In the genomic region with DNA sequence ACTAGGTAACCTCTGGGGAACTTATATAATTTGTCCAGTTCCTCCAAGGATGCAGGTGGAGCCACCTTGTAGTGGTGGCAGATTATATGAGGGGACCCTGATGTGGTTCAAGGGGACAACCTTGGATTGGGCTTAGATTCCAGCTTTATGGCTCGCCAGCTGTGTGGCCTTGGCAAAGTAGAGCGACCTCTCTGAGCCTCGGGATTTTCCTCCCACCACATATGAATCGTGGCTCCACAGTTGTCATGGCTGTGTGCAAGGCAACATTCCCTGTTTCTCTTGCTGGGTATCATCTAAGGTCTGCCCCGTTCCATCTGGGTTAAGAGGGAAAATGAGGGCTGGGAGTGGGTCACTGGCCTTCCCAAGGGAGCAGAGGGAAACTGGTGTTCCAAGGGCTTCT, we compare ENCODE assay signal across 22 cellular contexts.
DNase-seq lines count a peak whose midpoint lies in the region; ATAC-seq, FAIRE-seq and TF ChIP-seq lines count a peak whose summit lies in the region.
"Had no signal": no experiment of that assay in that cellular context is flagged by ENCODE, and none has a peak within 500 bp of the region (broad histone marks: within the 10 kb centered on the region; RNA-seq: fewer than 3 reads in every experiment).

No MANE protein-coding gene starts in this region.

- FAIRE-seq in A549 (lab: Jason Lieb, UNC): no peak
- FAIRE-seq: endothelial cell of umbilical vein had no signal

- no peak for TF ChIP-seq EP300 in A549 (IDR thresholded peaks at IDR 0.05)

- CTCF ChIA-PET in A549 (lab: Yijun Ruan, JAX) (no interaction called here), HEK293T (lab: Yijun Ruan, JAX) (no interaction called here)
- CTCF ChIA-PET in activated CD8-positive, alpha-beta T cell treated with anti-CD3 and anti-CD28 coated beads for 36 hours (lab: Charles Lee): interaction anchor here (1.8 kb wide), 1 partner anchor 12 kb away, joined by 7 read pairs; no protein-coding TSS in a partner anchor

- no peak for TF ChIP-seq POLR2A in A549 (IDR thresholded peaks at IDR 0.05; ENCODE audit: low read length)

- no peaks in the 10 kb centered on the region for H3K9me3 ChIP-seq in A549
- H3K9me3 ChIP-seq in BLaER1 treated with 17β-estradiol and CSF1 and Interleukin-3, amounts not matched to agents 10 nM and 100 nM (replicated peaks in 1 of 11): no peaks in the 10 kb centered on the region
- H3K9me3 ChIP-seq: sigmoid colon, uterus had no signal

- no peaks in the 10 kb centered on the region for H3K27me3 Mint-ChIP-seq in activated CD8-positive, alpha-beta T cell treated with anti-CD3 and anti-CD28 coated beads for 36 hours
- H3K27me3 Mint-ChIP-seq in memory B cell: no peaks in the 10 kb centered on the region

- H3K27ac ChIP-seq in A549: no peak overlapping the region
- H3K27ac ChIP-seq in BLaER1 treated with 17β-estradiol and CSF1 and Interleukin-3, amounts not matched to agents 10 nM and 100 nM: no peak overlapping the region
- H3K27ac ChIP-seq: cardiac muscle cell, sigmoid colon, uterus had no signal

- peaks cover 0 to 95% (median 33%) of the 10 kb centered on the region in 11 experiments; a peak in 16 of 22 replicates for H4K20me1 ChIP-seq in BLaER1 treated with 17β-estradiol and CSF1 and Interleukin-3, amounts not matched to agents 10 nM and 100 nM

- H3K4me3 ChIP-seq in A549: no peak overlapping the region
- no peak overlapping the region for H3K4me3 ChIP-seq in BLaER1 treated with 17β-estradiol and CSF1 and Interleukin-3, amounts not matched to agents 10 nM and 100 nM
- H3K4me3 ChIP-seq: cardiac muscle cell, sigmoid colon, uterus had no signal

- H3K27ac Mint-ChIP-seq in activated CD8-positive, alpha-beta T cell treated with anti-CD3 and anti-CD28 coated beads for 36 hours: peak overlapping the region; percentile 97
- H3K27ac Mint-ChIP-seq in memory B cell: peak overlapping the region; percentile 93
- H3K27ac Mint-ChIP-seq: nephron progenitor cell had no signal

- no peak overlapping the region for H3K4me2 ChIP-seq in A549
- peak overlapping the region in 10 of 11 experiments; percentile 88 to 100 (median 98); a peak in 19 of 22 replicates for H3K4me2 ChIP-seq in BLaER1 treated with 17β-estradiol and CSF1 and Interleukin-3, amounts not matched to agents 10 nM and 100 nM

- H3K4me1 Mint-ChIP-seq in activated CD8-positive, alpha-beta T cell treated with anti-CD3 and anti-CD28 coated beads for 36 hours (ENCODE audit: low read depth): peaks cover 85% of the 10 kb centered on the region
- H3K4me1 Mint-ChIP-seq in memory B cell: peaks cover 54% of the 10 kb centered on the region

- no peak for ATAC-seq in A549
- no peak for ATAC-seq in activated CD8-positive, alpha-beta T cell treated with anti-CD3 and anti-CD28 coated beads for 36 hours
- ATAC-seq in memory B cell (ENCODE audit: low read depth): no peak
- no peak for ATAC-seq in GM21825 (IDR thresholded peaks at IDR 0.05; ENCODE audit: unreplicated experiment)
- ATAC-seq in GM21619 (IDR thresholded peaks at IDR 0.05; ENCODE audit: unreplicated experiment): no peak
- ATAC-seq: HCT116 had no signal

- TF ChIP-seq CTCF in A549 (IDR thresholded peaks at IDR 0.05): no peak
- no peak for TF ChIP-seq CTCF in activated CD8-positive, alpha-beta T cell treated with anti-CD3 and anti-CD28 coated beads for 36 hours (IDR thresholded peaks at IDR 0.05)

- no peak overlapping the region for H3K9ac ChIP-seq in BLaER1 treated with 17β-estradiol and CSF1 and Interleukin-3, amounts not matched to agents 10 nM and 100 nM

- no peaks in the 10 kb centered on the region for H3K27me3 ChIP-seq in BLaER1 treated with 17β-estradiol and CSF1 and Interleukin-3, amounts not matched to agents 10 nM and 100 nM
- H3K27me3 ChIP-seq: cardiac muscle cell, uterus had no signal

- 42% methylated on average over 5 of the region's 5 CpGs for WGBS in A549 (ENCODE audit: missing lambda C conversion rate)

- POLR2A ChIA-PET in A549 (lab: Yijun Ruan, JAX): no interaction called here
- POLR2A ChIA-PET in activated CD8-positive, alpha-beta T cell treated with anti-CD3 and anti-CD28 coated beads for 36 hours (lab: Charles Lee): interaction anchor here (0.7 kb wide), 1 partner anchor 14 kb away, joined by 3 read pairs; no protein-coding TSS in a partner anchor
- POLR2A ChIA-PET in HEK293T (lab: Yijun Ruan, JAX): no interaction called here

- no peak overlapping the region for H3K4me3 Mint-ChIP-seq in activated CD8-positive, alpha-beta T cell treated with anti-CD3 and anti-CD28 coated beads for 36 hours
- peak overlapping the region; percentile 29 for H3K4me3 Mint-ChIP-seq in memory B cell
- H3K4me3 Mint-ChIP-seq: nephron progenitor cell had no signal

- H3K9me3 Mint-ChIP-seq in activated CD8-positive, alpha-beta T cell treated with anti-CD3 and anti-CD28 coated beads for 36 hours: no peaks in the 10 kb centered on the region
- H3K9me3 Mint-ChIP-seq in memory B cell: no peaks in the 10 kb centered on the region
- H3K9me3 Mint-ChIP-seq: nephron progenitor cell had no signal

- H3K4me1 ChIP-seq in A549: no peaks in the 10 kb centered on the region
- H3K4me1 ChIP-seq in BLaER1 treated with 17β-estradiol and CSF1 and Interleukin-3, amounts not matched to agents 10 nM and 100 nM: peaks cover 59 to 96% (median 81%) of the 10 kb centered on the region in 10 experiments
- H3K4me1 ChIP-seq: uterus had no signal

- no peaks in the 10 kb centered on the region for H3K36me3 ChIP-seq in BLaER1 treated with 17β-estradiol and CSF1 and Interleukin-3, amounts not matched to agents 10 nM and 100 nM
- H3K36me3 ChIP-seq: cardiac muscle cell, sigmoid colon, uterus had no signal

- no peak for DNase-seq in A549 (ENCODE audit: low read depth in 1 of 2, low spot score in 1 of 2)
- DNase-seq in activated CD8-positive, alpha-beta T cell treated with anti-CD3 and anti-CD28 coated beads for 36 hours: no peak
- DNase-seq in memory B cell (ENCODE audit: low spot score in 2 of 2): no peak
- no peak for DNase-seq in HEK293T (ENCODE audit: extremely low spot score)
- DNase-seq: activated CD4-positive, CD25-positive, alpha-beta regulatory T cell treated with anti-CD3 and anti-CD28 coated beads, Interleukin-2, amount 50 U/mL, for 72 hours; activated effector memory CD4-positive, alpha-beta T cell treated with anti-CD3 and anti-CD28 coated beads, Interleukin-2, amount 50 U/mL, for 16 hours; anterior cingulate cortex; dermis blood vessel endothelial cell; head of caudate nucleus; MV-4-11; NCI-H1694 treated with DMSO at 0.1 percent for 48 hours; NCI-H748 treated with DMSO at 0.1 percent for 48 hours; nephron progenitor cell; sigmoid colon; stimulated activated CD8-positive, alpha-beta memory T cell treated with anti-CD3 and anti-CD28 coated beads, Interleukin-4, amount 100 ng/mL, for 48 hours; uterus had no signal

- intact Hi-C loops in activated CD8-positive, alpha-beta T cell treated with anti-CD3 and anti-CD28 coated beads for 36 hours (cut with micrococcal nuclease): no loop called here

- no peak for TF ChIP-seq RAD21 in A549 (conservative IDR thresholded peaks at IDR 0.05 in 1 of 2, IDR thresholded peaks at IDR 0.05 in 1 of 2)

- H3K36me3 Mint-ChIP-seq in activated CD8-positive, alpha-beta T cell treated with anti-CD3 and anti-CD28 coated beads for 36 hours (ENCODE audit: low read depth): peaks cover 10% of the 10 kb centered on the region
- no peaks in the 10 kb centered on the region for H3K36me3 Mint-ChIP-seq in memory B cell

TF ChIP-seq in A549, 52 proteins besides CTCF, POLR2A, EP300 and RAD21:
- TF ChIP-seq ZFP36 (IDR thresholded peaks at IDR 0.05; ENCODE audit: borderline replicate concordance, partially characterized antibody) (peak; percentile 36), CHD4 (IDR thresholded peaks at IDR 0.05; ENCODE audit: borderline replicate concordance) (no peak), BHLHE40 (IDR thresholded peaks at IDR 0.05; ENCODE audit: low read depth, low read length) (no peak), MYC (IDR thresholded peaks at IDR 0.05; ENCODE audit: borderline replicate concordance, low read length) (no peak), MAFK (IDR thresholded peaks at IDR 0.05; ENCODE audit: partially characterized antibody) (no peak)

TF ChIP-seq in HEK293T, 16 proteins besides CTCF, POLR2A, EP300 and RAD21:
- TF ChIP-seq SUZ12 (IDR thresholded peaks at IDR 0.05) (no peak), FOXA1 (IDR thresholded peaks at IDR 0.05) (no peak), BHLHE40 (IDR thresholded peaks at IDR 0.05; ENCODE audit: borderline replicate concordance) (no peak), NFRKB (IDR thresholded peaks at IDR 0.05) (no peak), FOXM1 (IDR thresholded peaks at IDR 0.05; ENCODE audit: borderline replicate concordance) (no peak), ZNF384 (IDR thresholded peaks at IDR 0.05) (no peak), TARDBP (IDR thresholded peaks at IDR 0.05) (no peak), FOXK2 (IDR thresholded peaks at IDR 0.05) (no peak), HDGF (IDR thresholded peaks at IDR 0.05; ENCODE audit: borderline replicate concordance) (no peak), ELF4 (IDR thresholded peaks at IDR 0.05) (no peak), ARNT (IDR thresholded peaks at IDR 0.05) (no peak), CTBP1 (IDR thresholded peaks at IDR 0.05; ENCODE audit: borderline replicate concordance) (no peak), LEF1 (IDR thresholded peaks at IDR 0.05; ENCODE audit: borderline replicate concordance) (no peak)
- TF ChIP-seq, protein P1, sequence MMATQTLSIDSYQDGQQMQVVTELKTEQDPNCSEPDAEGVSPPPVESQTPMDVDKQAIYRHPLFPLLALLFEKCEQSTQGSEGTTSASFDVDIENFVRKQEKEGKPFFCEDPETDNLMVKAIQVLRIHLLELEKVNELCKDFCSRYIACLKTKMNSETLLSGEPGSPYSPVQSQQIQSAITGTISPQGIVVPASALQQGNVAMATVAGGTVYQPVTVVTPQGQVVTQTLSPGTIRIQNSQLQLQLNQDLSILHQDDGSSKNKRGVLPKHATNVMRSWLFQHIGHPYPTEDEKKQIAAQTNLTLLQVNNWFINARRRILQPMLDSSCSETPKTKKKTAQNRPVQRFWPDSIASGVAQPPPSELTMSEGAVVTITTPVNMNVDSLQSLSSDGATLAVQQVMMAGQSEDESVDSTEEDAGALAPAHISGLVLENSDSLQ (IDR thresholded peaks at IDR 0.05): no peak
TF ChIP-seq in HEK293T: peak in this region for 0.
